24 cellular contexts compared by ENCODE assay signal in the genomic region with DNA sequence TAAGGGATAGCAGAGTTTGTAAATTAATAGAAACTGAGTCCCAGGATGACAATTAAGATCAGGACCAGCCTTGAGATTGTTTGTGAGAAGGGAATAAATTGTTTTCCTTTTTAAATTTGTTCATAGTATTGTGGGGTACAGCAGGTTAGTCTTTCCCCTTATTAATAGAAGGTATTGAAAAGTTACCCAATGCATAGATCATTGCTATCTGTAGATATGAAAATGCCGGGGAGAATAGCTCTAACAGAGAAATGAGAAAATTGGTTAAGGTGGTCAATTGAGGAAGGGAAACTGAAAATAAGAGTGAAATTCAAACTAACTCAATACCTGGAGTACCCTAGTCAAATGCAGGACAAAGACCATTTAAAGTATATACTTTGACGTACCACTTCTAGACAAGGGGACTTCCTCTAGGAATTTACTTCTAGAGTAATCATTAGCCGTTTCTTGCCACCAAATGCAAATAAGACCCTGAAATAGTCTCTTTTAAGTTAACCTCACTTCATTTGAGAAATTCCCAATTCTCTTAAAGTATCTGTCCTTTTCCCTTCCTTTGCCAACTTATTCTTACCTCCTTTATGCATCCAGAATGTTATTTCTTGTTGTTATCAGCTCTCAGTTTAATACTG.
A peak's percentile ranks its signal among the peaks of the same experiment; 100 is the strongest.
DNase-seq lines count a peak whose midpoint lies in the region; ATAC-seq and TF ChIP-seq lines count a peak whose summit lies in the region.
"Had no signal": no experiment of that assay in that cellular context is flagged by ENCODE, and none has a peak within 500 bp of the region (broad histone marks: within the 10 kb centered on the region; RNA-seq: fewer than 3 reads in every experiment).

No MANE protein-coding gene starts in this region.

- H3K9ac ChIP-seq in endodermal cell (ENCODE audit: extremely low read depth, low read length, poor library complexity, severe bottlenecking), result no peak overlapping the region

- H3K4me1 Mint-ChIP-seq in T-cell (no peaks in the 10 kb centered on the region), endodermal cell (peaks cover 10% of the 10 kb centered on the region)
- H3K4me1 Mint-ChIP-seq: activated naive CD8-positive, alpha-beta T cell treated with anti-CD3 and anti-CD28 coated beads for 36 hours had no signal

- H3K4me3 ChIP-seq in endodermal cell (ENCODE audit: low read length), result no peak overlapping the region
- H3K4me3 ChIP-seq: gastroesophageal sphincter, MG63, spleen, thyroid gland had no signal

- H3K4me1 ChIP-seq in endodermal cell (ENCODE audit: control insufficient read depth, insufficient read depth, low read length), result no peaks in the 10 kb centered on the region
- H3K4me1 ChIP-seq: Caco-2, gastroesophageal sphincter, spleen, thyroid gland had no signal

- peak; percentile 94 for ATAC-seq in GM18907 (IDR thresholded peaks at IDR 0.05; ENCODE audit: unreplicated experiment)
- peak; percentile 50 for ATAC-seq in GM21528 (IDR thresholded peaks at IDR 0.05; ENCODE audit: low FRiP score, unreplicated experiment)
- ATAC-seq in HG02885 (IDR thresholded peaks at IDR 0.05; ENCODE audit: poor library complexity, unreplicated experiment), result peak; percentile 39
- peak; percentile 81 for ATAC-seq in HG03460 (IDR thresholded peaks at IDR 0.05; ENCODE audit: unreplicated experiment)
- ATAC-seq in T-cell (replicated peaks in 1 of 4), result no peak
- ATAC-seq in HG02870 (IDR thresholded peaks at IDR 0.05; ENCODE audit: unreplicated experiment), result no peak
- ATAC-seq: activated CD8-positive, alpha-beta T cell treated with anti-CD3 and anti-CD28 coated beads for 36 hours; gastroesophageal sphincter; left cardiac atrium; Right ventricle myocardium inferior had no signal

- intact Hi-C loops in posterior vena cava (cut with DNase I), result no loop called here

- H3K27me3 ChIP-seq in endodermal cell (ENCODE audit: control insufficient read depth, insufficient read depth, low read length, poor library complexity, severe bottlenecking), result no peaks in the 10 kb centered on the region
- H3K27me3 ChIP-seq: brain microvascular endothelial cell, gastroesophageal sphincter, MG63, spleen, thyroid gland had no signal

- CTCF ChIA-PET in T-cell (lab: Charles Lee), result no interaction called here

- H3K4me3 Mint-ChIP-seq in T-cell (no peak overlapping the region), endodermal cell (no peak overlapping the region)
- H3K4me3 Mint-ChIP-seq: activated CD8-positive, alpha-beta T cell treated with anti-CD3 and anti-CD28 coated beads for 36 hours; activated naive CD8-positive, alpha-beta T cell treated with anti-CD3 and anti-CD28 coated beads for 36 hours had no signal

- DNase-seq in T-cell (no peak), posterior vena cava (ENCODE audit: low spot score) (no peak), endodermal cell (no peak)
- DNase-seq: activated CD8-positive, alpha-beta T cell treated with anti-CD3 and anti-CD28 coated beads for 36 hours; activated naive CD8-positive, alpha-beta T cell treated with anti-CD3 and anti-CD28 coated beads for 36 hours; activated T-cell treated with anti-CD3 and anti-CD28 coated beads, Interleukin-2, amount 50 U/mL, for 48 hours; brain microvascular endothelial cell; Caco-2; dermis blood vessel endothelial cell; EL; left cardiac atrium; MG63; NCI-H187; spleen; thyroid gland had no signal

- H3K9me3 ChIP-seq in endodermal cell (ENCODE audit: control insufficient read depth, low read length), result no peaks in the 10 kb centered on the region
- H3K9me3 ChIP-seq: Caco-2, gastroesophageal sphincter, MG63, thyroid gland had no signal

- H3K27ac Mint-ChIP-seq in T-cell (no peak overlapping the region), endodermal cell (no peak overlapping the region)
- H3K27ac Mint-ChIP-seq: activated CD8-positive, alpha-beta T cell treated with anti-CD3 and anti-CD28 coated beads for 36 hours; activated naive CD8-positive, alpha-beta T cell treated with anti-CD3 and anti-CD28 coated beads for 36 hours had no signal

- TF ChIP-seq CTCF in endodermal cell (conservative IDR thresholded peaks at IDR 0.05), result no peak

- 95 to 96% methylated on average over 3 of the region's 3 CpGs for WGBS in endodermal cell (ENCODE audit: insufficient coverage in 1 of 2, insufficient read length in 1 of 2), 2 experiments

- H3K9me3 Mint-ChIP-seq in T-cell, result peaks cover 21 to 29% (median 26%) of the 10 kb centered on the region in 3 donors
- H3K9me3 Mint-ChIP-seq in endodermal cell, result peaks cover 3% of the 10 kb centered on the region

- no peaks in the 10 kb centered on the region for H3K36me3 ChIP-seq in endodermal cell (ENCODE audit: control insufficient read depth, insufficient read depth, low read length)
- H3K36me3 ChIP-seq: brain microvascular endothelial cell, gastroesophageal sphincter, MG63, spleen, thyroid gland had no signal

- H3K36me3 Mint-ChIP-seq in T-cell (no peaks in the 10 kb centered on the region), endodermal cell (ENCODE audit: low read depth) (no peaks in the 10 kb centered on the region)
- H3K36me3 Mint-ChIP-seq: activated naive CD8-positive, alpha-beta T cell treated with anti-CD3 and anti-CD28 coated beads for 36 hours had no signal

- POLR2A ChIA-PET in T-cell (lab: Charles Lee), result no interaction called here

- no peaks in the 10 kb centered on the region for H3K27me3 Mint-ChIP-seq in T-cell
- no peaks in the 10 kb centered on the region for H3K27me3 Mint-ChIP-seq in endodermal cell (ENCODE audit: insufficient read depth)
- H3K27me3 Mint-ChIP-seq: activated CD8-positive, alpha-beta T cell treated with anti-CD3 and anti-CD28 coated beads for 36 hours; activated naive CD8-positive, alpha-beta T cell treated with anti-CD3 and anti-CD28 coated beads for 36 hours had no signal

- H3K27ac ChIP-seq in endodermal cell (ENCODE audit: low read depth, low read length), result no peak overlapping the region
- H3K27ac ChIP-seq: brain microvascular endothelial cell, epithelial cell of prostate, gastroesophageal sphincter, spleen, thyroid gland, VCaP had no signal

Comparison
In these comparisons a context has a peak if more than half of its experiments do, and no peak if none do; other contexts are left out.
1. ATAC-seq: peak in GM18907 (single experiment), GM21528 (single experiment), HG02885 (single experiment) and HG03460 (single experiment); none in T-cell (0 of 4) and HG02870 (single experiment).